In the genomic region with DNA sequence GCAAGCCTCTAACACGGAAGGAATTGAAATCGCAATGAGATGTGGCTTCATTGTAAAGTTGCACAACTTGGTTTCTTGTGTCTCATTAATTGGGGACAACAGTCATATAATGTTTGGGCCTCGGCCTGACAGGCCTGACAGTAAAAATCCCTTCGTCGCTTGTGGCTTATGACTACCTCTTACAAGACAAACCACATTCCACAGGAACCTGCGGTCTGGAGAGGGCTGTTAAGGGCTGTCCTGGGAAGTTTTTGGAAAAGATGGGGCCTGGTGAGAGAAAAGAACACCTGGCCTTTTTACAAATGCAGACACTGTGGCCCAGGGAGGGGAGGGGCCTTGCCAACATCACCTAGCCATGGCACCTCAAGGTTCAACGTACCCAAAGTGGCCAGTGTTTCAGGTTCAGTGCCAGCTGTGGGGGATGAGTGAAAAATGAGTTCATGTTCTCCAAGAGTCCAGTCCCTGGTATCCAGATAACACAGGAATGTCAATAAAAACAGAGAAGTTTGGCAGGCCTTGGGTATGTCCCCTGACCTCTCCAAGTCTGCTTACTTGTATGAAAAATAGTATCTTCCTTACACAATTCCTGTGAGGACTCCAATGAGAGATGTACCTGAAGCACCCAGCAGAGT, we compare ENCODE assay signal across 10 cellular contexts. TPM values are rescaled to one million over a fixed set of nuclear protein-coding genes. Genes with fewer than 3 reads are reported as not detected.
DNase-seq lines count a peak whose midpoint lies in the region; ATAC-seq and TF ChIP-seq lines count a peak whose summit lies in the region.
"Had no signal": no experiment of that assay in that cellular context is flagged by ENCODE, and none has a peak within 500 bp of the region (broad histone marks: within the 10 kb centered on the region; RNA-seq: fewer than 3 reads in every experiment).

No MANE protein-coding gene starts in this region.

- no peak overlapping the region for H3K4me3 ChIP-seq in HUES48 (ENCODE audit: low read depth, low read length)
- H3K4me3 ChIP-seq in thoracic aorta: peak overlapping the region; percentile 54

- H3K27me3 ChIP-seq in HUES48 (ENCODE audit: control insufficient read depth, insufficient read depth, low read length) (no peaks in the 10 kb centered on the region), thoracic aorta (replicated peaks; ENCODE audit: insufficient read depth) (no peaks in the 10 kb centered on the region)

- DNase-seq in astrocyte of the hippocampus (ENCODE audit: low read depth, low spot score) (peak; percentile 82), iris pigment epithelial cell (ENCODE audit: low read depth) (peak; percentile 54), thoracic aorta (ENCODE audit: low spot score) (no peak), NCI-H1436 treated with DMSO at 0.1 percent for 48 hours (lab: John Stamatoyannopoulos, UW) (no peak), NCI-H2227 (lab: John Stamatoyannopoulos, UW; ENCODE audit: unreplicated experiment) (no peak)
- no peak for DNase-seq in activated CD4-positive, CD25-positive, alpha-beta regulatory T cell (lab: John Stamatoyannopoulos, UW)
- DNase-seq: glutamatergic neuron; stimulated activated naive CD8-positive, alpha-beta T cell treated with anti-CD3 and anti-CD28 coated beads, Interleukin-15, Interleukin-2, amounts not matched to agents 100 U/mL and 50 U/mL, for 24 hours had no signal

- H3K4me1 ChIP-seq in HUES48 (ENCODE audit: control insufficient read depth, insufficient read depth, low read length): peaks cover 56% of the 10 kb centered on the region
- H3K4me1 ChIP-seq in thoracic aorta (ENCODE audit: control insufficient read depth in 1 of 2, low read depth in 2 of 2): peaks cover 43 to 68% of the 10 kb centered on the region in 2 donors

- H3K36me3 ChIP-seq in HUES48 (ENCODE audit: control insufficient read depth, insufficient read depth, low read length): no peaks in the 10 kb centered on the region
- H3K36me3 ChIP-seq in thoracic aorta: no peaks in the 10 kb centered on the region

- H3K9ac ChIP-seq in HUES48 (ENCODE audit: low read depth, low read length): peak overlapping the region; percentile 62; the same call in 1 of the 2 replicates

- H3K27ac ChIP-seq in HUES48 (ENCODE audit: low read depth, low read length) (peak overlapping the region; percentile 95), thoracic aorta (peak overlapping the region; percentile 84 to 87)

- H3K9me3 ChIP-seq in HUES48 (ENCODE audit: control insufficient read depth, insufficient read depth, low read length) (no peaks in the 10 kb centered on the region), thoracic aorta (no peaks in the 10 kb centered on the region)

- no peak for ATAC-seq in thoracic aorta (ENCODE audit: insufficient number of reproducible peaks, low FRiP score, low read depth)
- no peak for ATAC-seq in GM21717 (IDR thresholded peaks at IDR 0.05; ENCODE audit: unreplicated experiment)
- ATAC-seq: stimulated activated naive CD8-positive, alpha-beta T cell treated with anti-CD3 and anti-CD28 coated beads, Interleukin-15, Interleukin-2, amounts not matched to agents 100 U/mL and 50 U/mL, for 24 hours had no signal

- no peak for TF ChIP-seq CTCF in thoracic aorta (IDR thresholded peaks at IDR 0.05)

RNA-seq across cellular contexts. Expression of a gene that starts 22.2 kb away (rescaled TPM):
- 10 to 100 TPM; 41.7 to 57.9 TPM for total RNA-seq in thoracic aorta

Comparison
In these comparisons a context has a peak if more than half of its experiments do, and no peak if none do; other contexts are left out.
1. DNase-seq: peak in astrocyte of the hippocampus (single experiment) and iris pigment epithelial cell (single experiment); none in thoracic aorta (single experiment), activated CD4-positive, CD25-positive, alpha-beta regulatory T cell (0 of 4), NCI-H1436 treated with DMSO at 0.1 percent for 48 hours (single experiment) and NCI-H2227 (single experiment).